2 cellular contexts compared by ENCODE assay signal in the genomic region with DNA sequence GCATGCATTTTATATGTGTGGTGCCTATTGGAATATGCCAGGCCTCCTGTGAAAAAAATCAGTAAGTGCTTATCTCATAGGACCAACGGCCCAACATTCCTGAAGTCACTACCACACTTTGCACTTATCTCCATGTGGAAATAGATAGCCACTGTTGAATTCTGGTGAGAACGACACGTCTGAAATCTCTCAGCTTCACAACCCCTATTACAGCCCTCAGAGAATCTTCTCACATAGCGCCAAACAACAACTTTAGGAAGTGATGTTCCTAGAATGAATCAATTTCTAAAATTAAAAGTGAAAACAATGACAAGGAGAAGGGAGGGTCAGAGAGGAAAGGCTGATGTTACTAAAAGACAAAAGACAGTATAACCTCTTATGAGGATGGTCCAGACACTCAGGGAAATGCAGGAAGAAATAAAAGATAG.
TF ChIP-seq lines count a peak whose summit lies in the region.

No MANE protein-coding gene starts in this region.

TF ChIP-seq in GM12878, 131 proteins besides CTCF, POLR2A, EP300 and RAD21 (continued from another document and continues in another):
- TF ChIP-seq, protein P1, sequence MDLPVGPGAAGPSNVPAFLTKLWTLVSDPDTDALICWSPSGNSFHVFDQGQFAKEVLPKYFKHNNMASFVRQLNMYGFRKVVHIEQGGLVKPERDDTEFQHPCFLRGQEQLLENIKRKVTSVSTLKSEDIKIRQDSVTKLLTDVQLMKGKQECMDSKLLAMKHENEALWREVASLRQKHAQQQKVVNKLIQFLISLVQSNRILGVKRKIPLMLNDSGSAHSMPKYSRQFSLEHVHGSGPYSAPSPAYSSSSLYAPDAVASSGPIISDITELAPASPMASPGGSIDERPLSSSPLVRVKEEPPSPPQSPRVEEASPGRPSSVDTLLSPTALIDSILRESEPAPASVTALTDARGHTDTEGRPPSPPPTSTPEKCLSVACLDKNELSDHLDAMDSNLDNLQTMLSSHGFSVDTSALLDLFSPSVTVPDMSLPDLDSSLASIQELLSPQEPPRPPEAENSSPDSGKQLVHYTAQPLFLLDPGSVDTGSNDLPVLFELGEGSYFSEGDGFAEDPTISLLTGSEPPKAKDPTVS (IDR thresholded peaks at IDR 0.05; ENCODE audit: low read depth, low read length), result no peak
- TF ChIP-seq, protein P2, sequence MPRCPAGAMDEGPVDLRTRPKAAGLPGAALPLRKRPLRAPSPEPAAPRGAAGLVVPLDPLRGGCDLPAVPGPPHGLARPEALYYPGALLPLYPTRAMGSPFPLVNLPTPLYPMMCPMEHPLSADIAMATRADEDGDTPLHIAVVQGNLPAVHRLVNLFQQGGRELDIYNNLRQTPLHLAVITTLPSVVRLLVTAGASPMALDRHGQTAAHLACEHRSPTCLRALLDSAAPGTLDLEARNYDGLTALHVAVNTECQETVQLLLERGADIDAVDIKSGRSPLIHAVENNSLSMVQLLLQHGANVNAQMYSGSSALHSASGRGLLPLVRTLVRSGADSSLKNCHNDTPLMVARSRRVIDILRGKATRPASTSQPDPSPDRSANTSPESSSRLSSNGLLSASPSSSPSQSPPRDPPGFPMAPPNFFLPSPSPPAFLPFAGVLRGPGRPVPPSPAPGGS (IDR thresholded peaks at IDR 0.05; ENCODE audit: borderline replicate concordance, insufficient read depth, low read depth, low read length, poor library complexity, severe bottlenecking), result peak; percentile 15
- TF ChIP-seq MTA2 (IDR thresholded peaks at IDR 0.05; ENCODE audit: low read depth) (no peak), NFXL1 (IDR thresholded peaks at IDR 0.05; ENCODE audit: borderline replicate concordance) (no peak), TCF7 (IDR thresholded peaks at IDR 0.05; ENCODE audit: borderline replicate concordance) (no peak), PAX5 (IDR thresholded peaks at IDR 0.05; ENCODE audit: borderline replicate concordance, low read depth, low read length) (no peak), SIN3A (IDR thresholded peaks at IDR 0.05; ENCODE audit: low read depth, low read length) (no peak), CBFB (IDR thresholded peaks at IDR 0.05; ENCODE audit: low read depth) (no peak), MTA3 (IDR thresholded peaks at IDR 0.05; ENCODE audit: borderline replicate concordance, low read length) (no peak), MEF2A (IDR thresholded peaks at IDR 0.05; ENCODE audit: insufficient read depth, low read depth, low read length) (peak; percentile 62), LARP7 (IDR thresholded peaks at IDR 0.05) (no peak), BRCA1 (IDR thresholded peaks at IDR 0.05; ENCODE audit: low read depth, low read length) (no peak), EED (IDR thresholded peaks at IDR 0.05; ENCODE audit: low read depth) (no peak), TARDBP (IDR thresholded peaks at IDR 0.05; ENCODE audit: borderline replicate concordance) (no peak), IRF4 (IDR thresholded peaks at IDR 0.05; ENCODE audit: low read depth, low read length) (no peak)
- TF ChIP-seq, protein P3, sequence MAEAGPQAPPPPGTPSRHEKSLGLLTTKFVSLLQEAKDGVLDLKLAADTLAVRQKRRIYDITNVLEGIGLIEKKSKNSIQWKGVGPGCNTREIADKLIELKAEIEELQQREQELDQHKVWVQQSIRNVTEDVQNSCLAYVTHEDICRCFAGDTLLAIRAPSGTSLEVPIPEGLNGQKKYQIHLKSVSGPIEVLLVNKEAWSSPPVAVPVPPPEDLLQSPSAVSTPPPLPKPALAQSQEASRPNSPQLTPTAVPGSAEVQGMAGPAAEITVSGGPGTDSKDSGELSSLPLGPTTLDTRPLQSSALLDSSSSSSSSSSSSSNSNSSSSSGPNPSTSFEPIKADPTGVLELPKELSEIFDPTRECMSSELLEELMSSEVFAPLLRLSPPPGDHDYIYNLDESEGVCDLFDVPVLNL (IDR thresholded peaks at IDR 0.05; ENCODE audit: low read depth, low read length), result no peak
- TF ChIP-seq, protein P4, sequence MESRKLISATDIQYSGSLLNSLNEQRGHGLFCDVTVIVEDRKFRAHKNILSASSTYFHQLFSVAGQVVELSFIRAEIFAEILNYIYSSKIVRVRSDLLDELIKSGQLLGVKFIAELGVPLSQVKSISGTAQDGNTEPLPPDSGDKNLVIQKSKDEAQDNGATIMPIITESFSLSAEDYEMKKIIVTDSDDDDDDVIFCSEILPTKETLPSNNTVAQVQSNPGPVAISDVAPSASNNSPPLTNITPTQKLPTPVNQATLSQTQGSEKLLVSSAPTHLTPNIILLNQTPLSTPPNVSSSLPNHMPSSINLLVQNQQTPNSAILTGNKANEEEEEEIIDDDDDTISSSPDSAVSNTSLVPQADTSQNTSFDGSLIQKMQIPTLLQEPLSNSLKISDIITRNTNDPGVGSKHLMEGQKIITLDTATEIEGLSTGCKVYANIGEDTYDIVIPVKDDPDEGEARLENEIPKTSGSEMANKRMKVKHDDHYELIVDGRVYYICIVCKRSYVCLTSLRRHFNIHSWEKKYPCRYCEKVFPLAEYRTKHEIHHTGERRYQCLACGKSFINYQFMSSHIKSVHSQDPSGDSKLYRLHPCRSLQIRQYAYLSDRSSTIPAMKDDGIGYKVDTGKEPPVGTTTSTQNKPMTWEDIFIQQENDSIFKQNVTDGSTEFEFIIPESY (IDR thresholded peaks at IDR 0.05), result no peak
- TF ChIP-seq, protein P5, sequence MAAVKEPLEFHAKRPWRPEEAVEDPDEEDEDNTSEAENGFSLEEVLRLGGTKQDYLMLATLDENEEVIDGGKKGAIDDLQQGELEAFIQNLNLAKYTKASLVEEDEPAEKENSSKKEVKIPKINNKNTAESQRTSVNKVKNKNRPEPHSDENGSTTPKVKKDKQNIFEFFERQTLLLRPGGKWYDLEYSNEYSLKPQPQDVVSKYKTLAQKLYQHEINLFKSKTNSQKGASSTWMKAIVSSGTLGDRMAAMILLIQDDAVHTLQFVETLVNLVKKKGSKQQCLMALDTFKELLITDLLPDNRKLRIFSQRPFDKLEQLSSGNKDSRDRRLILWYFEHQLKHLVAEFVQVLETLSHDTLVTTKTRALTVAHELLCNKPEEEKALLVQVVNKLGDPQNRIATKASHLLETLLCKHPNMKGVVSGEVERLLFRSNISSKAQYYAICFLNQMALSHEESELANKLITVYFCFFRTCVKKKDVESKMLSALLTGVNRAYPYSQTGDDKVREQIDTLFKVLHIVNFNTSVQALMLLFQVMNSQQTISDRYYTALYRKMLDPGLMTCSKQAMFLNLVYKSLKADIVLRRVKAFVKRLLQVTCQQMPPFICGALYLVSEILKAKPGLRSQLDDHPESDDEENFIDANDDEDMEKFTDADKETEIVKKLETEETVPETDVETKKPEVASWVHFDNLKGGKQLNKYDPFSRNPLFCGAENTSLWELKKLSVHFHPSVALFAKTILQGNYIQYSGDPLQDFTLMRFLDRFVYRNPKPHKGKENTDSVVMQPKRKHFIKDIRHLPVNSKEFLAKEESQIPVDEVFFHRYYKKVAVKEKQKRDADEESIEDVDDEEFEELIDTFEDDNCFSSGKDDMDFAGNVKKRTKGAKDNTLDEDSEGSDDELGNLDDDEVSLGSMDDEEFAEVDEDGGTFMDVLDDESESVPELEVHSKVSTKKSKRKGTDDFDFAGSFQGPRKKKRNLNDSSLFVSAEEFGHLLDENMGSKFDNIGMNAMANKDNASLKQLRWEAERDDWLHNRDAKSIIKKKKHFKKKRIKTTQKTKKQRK (IDR thresholded peaks at IDR 0.05; ENCODE audit: low read depth, low read length), result no peak

TF ChIP-seq in SK-N-SH, 30 proteins besides CTCF, POLR2A, EP300 and RAD21 (continued from another document):
- TF ChIP-seq, protein P4 (IDR thresholded peaks at IDR 0.05; ENCODE audit: borderline replicate concordance, low read depth), result no peak
- TF ChIP-seq FOXJ3 (CRISPR knock-in tag; IDR thresholded peaks at IDR 0.05) (no peak), RXRA (IDR thresholded peaks at IDR 0.05; ENCODE audit: borderline replicate concordance, low read depth) (no peak), RCOR1 (IDR thresholded peaks at IDR 0.05; ENCODE audit: low read length) (no peak), TEAD4 (IDR thresholded peaks at IDR 0.05; ENCODE audit: borderline replicate concordance, insufficient read depth) (no peak), ELF1 (IDR thresholded peaks at IDR 0.05) (no peak), TAF1 (IDR thresholded peaks at IDR 0.05; ENCODE audit: borderline replicate concordance, low read depth, low read length) (no peak), GABPA (IDR thresholded peaks at IDR 0.05; ENCODE audit: low read depth) (no peak), CHD2 (IDR thresholded peaks at IDR 0.05; ENCODE audit: low read length, partially characterized antibody) (no peak)
- TF ChIP-seq, protein P6, sequence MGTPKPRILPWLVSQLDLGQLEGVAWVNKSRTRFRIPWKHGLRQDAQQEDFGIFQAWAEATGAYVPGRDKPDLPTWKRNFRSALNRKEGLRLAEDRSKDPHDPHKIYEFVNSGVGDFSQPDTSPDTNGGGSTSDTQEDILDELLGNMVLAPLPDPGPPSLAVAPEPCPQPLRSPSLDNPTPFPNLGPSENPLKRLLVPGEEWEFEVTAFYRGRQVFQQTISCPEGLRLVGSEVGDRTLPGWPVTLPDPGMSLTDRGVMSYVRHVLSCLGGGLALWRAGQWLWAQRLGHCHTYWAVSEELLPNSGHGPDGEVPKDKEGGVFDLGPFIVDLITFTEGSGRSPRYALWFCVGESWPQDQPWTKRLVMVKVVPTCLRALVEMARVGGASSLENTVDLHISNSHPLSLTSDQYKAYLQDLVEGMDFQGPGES (IDR thresholded peaks at IDR 0.05; ENCODE audit: low read depth, low read length), result no peak
- TF ChIP-seq, protein P7, sequence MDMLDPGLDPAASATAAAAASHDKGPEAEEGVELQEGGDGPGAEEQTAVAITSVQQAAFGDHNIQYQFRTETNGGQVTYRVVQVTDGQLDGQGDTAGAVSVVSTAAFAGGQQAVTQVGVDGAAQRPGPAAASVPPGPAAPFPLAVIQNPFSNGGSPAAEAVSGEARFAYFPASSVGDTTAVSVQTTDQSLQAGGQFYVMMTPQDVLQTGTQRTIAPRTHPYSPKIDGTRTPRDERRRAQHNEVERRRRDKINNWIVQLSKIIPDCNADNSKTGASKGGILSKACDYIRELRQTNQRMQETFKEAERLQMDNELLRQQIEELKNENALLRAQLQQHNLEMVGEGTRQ (IDR thresholded peaks at IDR 0.05; ENCODE audit: borderline replicate concordance, low read depth, low read length), result no peak
- TF ChIP-seq, protein P8, sequence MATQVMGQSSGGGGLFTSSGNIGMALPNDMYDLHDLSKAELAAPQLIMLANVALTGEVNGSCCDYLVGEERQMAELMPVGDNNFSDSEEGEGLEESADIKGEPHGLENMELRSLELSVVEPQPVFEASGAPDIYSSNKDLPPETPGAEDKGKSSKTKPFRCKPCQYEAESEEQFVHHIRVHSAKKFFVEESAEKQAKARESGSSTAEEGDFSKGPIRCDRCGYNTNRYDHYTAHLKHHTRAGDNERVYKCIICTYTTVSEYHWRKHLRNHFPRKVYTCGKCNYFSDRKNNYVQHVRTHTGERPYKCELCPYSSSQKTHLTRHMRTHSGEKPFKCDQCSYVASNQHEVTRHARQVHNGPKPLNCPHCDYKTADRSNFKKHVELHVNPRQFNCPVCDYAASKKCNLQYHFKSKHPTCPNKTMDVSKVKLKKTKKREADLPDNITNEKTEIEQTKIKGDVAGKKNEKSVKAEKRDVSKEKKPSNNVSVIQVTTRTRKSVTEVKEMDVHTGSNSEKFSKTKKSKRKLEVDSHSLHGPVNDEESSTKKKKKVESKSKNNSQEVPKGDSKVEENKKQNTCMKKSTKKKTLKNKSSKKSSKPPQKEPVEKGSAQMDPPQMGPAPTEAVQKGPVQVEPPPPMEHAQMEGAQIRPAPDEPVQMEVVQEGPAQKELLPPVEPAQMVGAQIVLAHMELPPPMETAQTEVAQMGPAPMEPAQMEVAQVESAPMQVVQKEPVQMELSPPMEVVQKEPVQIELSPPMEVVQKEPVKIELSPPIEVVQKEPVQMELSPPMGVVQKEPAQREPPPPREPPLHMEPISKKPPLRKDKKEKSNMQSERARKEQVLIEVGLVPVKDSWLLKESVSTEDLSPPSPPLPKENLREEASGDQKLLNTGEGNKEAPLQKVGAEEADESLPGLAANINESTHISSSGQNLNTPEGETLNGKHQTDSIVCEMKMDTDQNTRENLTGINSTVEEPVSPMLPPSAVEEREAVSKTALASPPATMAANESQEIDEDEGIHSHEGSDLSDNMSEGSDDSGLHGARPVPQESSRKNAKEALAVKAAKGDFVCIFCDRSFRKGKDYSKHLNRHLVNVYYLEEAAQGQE (IDR thresholded peaks at IDR 0.05; ENCODE audit: low read depth, low read length), result no peak
